Comparison of ENCODE assay signal across 9 cellular contexts in the genomic region with DNA sequence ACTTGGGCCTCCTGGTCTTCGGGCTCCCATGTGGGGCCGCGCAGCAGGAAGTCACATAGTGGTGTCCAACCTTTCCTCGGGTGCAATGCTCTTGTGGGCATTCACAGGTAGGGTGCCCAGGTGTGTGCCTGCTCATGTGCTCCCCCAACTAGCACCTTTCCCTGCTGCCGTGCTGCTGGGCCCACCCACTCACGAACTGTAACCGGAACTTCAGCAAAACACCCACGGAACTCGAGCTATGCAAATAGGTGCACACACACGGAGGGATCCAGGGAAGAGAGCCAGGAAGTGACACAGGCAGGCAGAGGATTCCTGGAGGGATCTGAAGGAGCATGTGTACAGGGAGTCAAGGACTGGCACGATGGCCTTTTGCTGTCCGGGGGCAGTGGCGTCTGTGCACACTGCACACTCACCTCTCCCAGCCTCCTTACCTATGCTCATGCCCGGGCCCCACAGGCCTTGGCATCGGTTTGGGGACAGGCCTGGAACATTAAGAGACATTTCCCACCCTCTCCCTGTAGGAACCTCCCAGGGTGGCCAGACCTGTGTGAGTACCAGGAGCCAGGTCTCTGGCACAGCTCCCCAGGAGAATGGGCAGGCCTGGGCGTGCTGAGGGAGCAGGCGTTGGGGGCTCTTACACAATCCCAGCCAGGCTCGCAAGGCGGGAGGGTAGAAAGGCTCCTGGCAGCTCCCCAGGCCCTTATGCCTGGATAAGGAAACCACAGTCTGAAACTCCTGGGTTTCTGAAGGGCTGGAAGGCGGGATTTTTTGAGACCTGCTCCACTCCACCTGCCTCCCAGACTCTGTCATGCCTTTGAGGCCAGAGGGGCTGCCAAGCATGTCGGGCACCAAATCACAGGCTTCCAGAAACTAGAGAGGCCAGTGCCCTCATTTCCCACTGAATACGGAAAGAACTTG. TPM values are rescaled to one million over a fixed set of nuclear protein-coding genes. Genes with fewer than 3 reads are reported as not detected.
DNase-seq lines count a peak whose midpoint lies in the region; ATAC-seq and TF ChIP-seq lines count a peak whose summit lies in the region.
"Had no signal": no experiment of that assay in that cellular context is flagged by ENCODE, and none has a peak within 500 bp of the region (broad histone marks: within the 10 kb centered on the region; RNA-seq: fewer than 3 reads in every experiment).

No MANE protein-coding gene starts in this region.

- peaks cover 7% of the 10 kb centered on the region for H3K4me1 ChIP-seq in ovary (ENCODE audit: insufficient read depth)

- peaks cover 16% of the 10 kb centered on the region for H3K4me1 Mint-ChIP-seq in activated CD8-positive, alpha-beta T cell treated with anti-CD3 and anti-CD28 coated beads, Interleukin-2, amount 10 ng/mL, durations not matched to agents 7 days and 5 days (ENCODE audit: low read depth)

- H3K4me3 Mint-ChIP-seq in activated CD8-positive, alpha-beta T cell treated with anti-CD3 and anti-CD28 coated beads, Interleukin-2, amount 10 ng/mL, durations not matched to agents 7 days and 5 days = no peak overlapping the region

- ATAC-seq in activated CD8-positive, alpha-beta T cell treated with anti-CD3 and anti-CD28 coated beads, Interleukin-2, amount 10 ng/mL, durations not matched to agents 7 days and 5 days = no peak

- H3K27me3 Mint-ChIP-seq in activated CD8-positive, alpha-beta T cell treated with anti-CD3 and anti-CD28 coated beads, Interleukin-2, amount 10 ng/mL, durations not matched to agents 7 days and 5 days (ENCODE audit: low read depth) = no peaks in the 10 kb centered on the region

- H3K4me3 ChIP-seq in H7 (ENCODE audit: insufficient read depth, low read depth, low read length) = no peak overlapping the region
- no peak overlapping the region for H3K4me3 ChIP-seq in ovary

- no peak overlapping the region for H3K27ac Mint-ChIP-seq in activated CD8-positive, alpha-beta T cell treated with anti-CD3 and anti-CD28 coated beads, Interleukin-2, amount 10 ng/mL, durations not matched to agents 7 days and 5 days

- H3K27ac ChIP-seq in ovary = peak overlapping the region in 1 of 2 donors; percentile 35

- POLR2A ChIA-PET in activated CD8-positive, alpha-beta T cell treated with anti-CD3 and anti-CD28 coated beads, Interleukin-2, amount 10 ng/mL, durations not matched to agents 7 days and 5 days (lab: Charles Lee) = interaction anchor here (1.3 to 1.5 kb wide), 2 partner anchors 10 to 88 kb away, joined by 3 read pairs; no protein-coding TSS in a partner anchor

- CTCF ChIA-PET in activated CD8-positive, alpha-beta T cell treated with anti-CD3 and anti-CD28 coated beads, Interleukin-2, amount 10 ng/mL, durations not matched to agents 7 days and 5 days (lab: Charles Lee) = interaction anchor here (0.7 to 9.7 kb wide), 4 partner anchors 14 to 1332 kb away, joined by 3 to 139 read pairs (median 42); no protein-coding TSS in a partner anchor

- peaks cover 10% of the 10 kb centered on the region for H3K36me3 Mint-ChIP-seq in activated CD8-positive, alpha-beta T cell treated with anti-CD3 and anti-CD28 coated beads, Interleukin-2, amount 10 ng/mL, durations not matched to agents 7 days and 5 days (ENCODE audit: low read depth)

- intact Hi-C loops in ovary (cut with DNase I) = no loop called here

- peak; percentile 57 for DNase-seq in H7
- peak; percentile 19 for DNase-seq in NCI-H526 treated with DMSO at 0.1 percent for 48 hours (lab: John Stamatoyannopoulos, UW)
- peak; percentile 72 for DNase-seq in fibroblast of gingiva (ENCODE audit: low read depth)
- peak; percentile 69 to 88 (median 84) for DNase-seq in ovary
- no peak for DNase-seq in GDM1 (lab: John Stamatoyannopoulos, UW)
- DNase-seq in DMS114 treated with DMSO at 0.1 percent for 48 hours (lab: John Stamatoyannopoulos, UW; ENCODE audit: unreplicated experiment) = no peak
- DNase-seq in NCI-H2081 treated with DMSO at 0.1 percent for 48 hours (lab: John Stamatoyannopoulos, UW) = no peak
- DNase-seq in activated CD8-positive, alpha-beta T cell treated with anti-CD3 and anti-CD28 coated beads, Interleukin-2, amount 10 ng/mL, durations not matched to agents 7 days and 5 days = no peak
- DNase-seq: NCI-H1930 had no signal

- TF ChIP-seq CTCF in ovary (IDR thresholded peaks at IDR 0.05) = no peak

- no peaks in the 10 kb centered on the region for H3K9me3 Mint-ChIP-seq in activated CD8-positive, alpha-beta T cell treated with anti-CD3 and anti-CD28 coated beads, Interleukin-2, amount 10 ng/mL, durations not matched to agents 7 days and 5 days (ENCODE audit: insufficient read depth)

- no peaks in the 10 kb centered on the region; the same call in none of the 2 replicates for H3K36me3 ChIP-seq in H7 (replicated peaks; ENCODE audit: control insufficient read depth, insufficient read depth, low read length)
- H3K36me3 ChIP-seq in ovary = no peaks in the 10 kb centered on the region

- no peak for TF ChIP-seq EP300 in ovary (IDR thresholded peaks at IDR 0.05)

- H3K27me3 ChIP-seq in H7 (ENCODE audit: control insufficient read depth, insufficient read depth, low read length) (no peaks in the 10 kb centered on the region), ovary (no peaks in the 10 kb centered on the region)

- TF ChIP-seq POLR2A in ovary (IDR thresholded peaks at IDR 0.05) = no peak

- WGBS in ovary, 3 donors = 46 to 50% (median 48%) methylated on average over 22 of the region's 22 CpGs

- H3K9me3 ChIP-seq in ovary = no peaks in the 10 kb centered on the region

RNA-seq across cellular contexts. Expression of a gene that starts 6.6 kb away (rescaled TPM):
- total RNA-seq in H7 (2014; rRNA removed; shearing (Covaris generic)) = 2,153 and 2,302 TPM in 2 replicates
- 1,000 to 10,000 TPM in 2 of 7 donors, 100 to 1,000 TPM in 5; 755 to 1,301 (median 902) TPM for total RNA-seq in ovary
- polyA plus RNA-seq in ovary = 1,000 to 10,000 TPM; 1,827 to 1,991 TPM
- total RNA-seq in activated CD8-positive, alpha-beta T cell treated with anti-CD3 and anti-CD28 coated beads, Interleukin-2, amount 10 ng/mL, durations not matched to agents 7 days and 5 days = 1,000 to 10,000 TPM; 1,769 to 1,842 TPM

Comparison
In these comparisons a context has a peak if more than half of its experiments do, and no peak if none do; other contexts are left out.
1. DNase-seq: peak in H7 (single experiment), NCI-H526 treated with DMSO at 0.1 percent for 48 hours (single experiment), fibroblast of gingiva (single experiment) and ovary (5 of 5); none in GDM1 (single experiment), DMS114 treated with DMSO at 0.1 percent for 48 hours (single experiment), NCI-H2081 treated with DMSO at 0.1 percent for 48 hours (single experiment) and activated CD8-positive, alpha-beta T cell treated with anti-CD3 and anti-CD28 coated beads, Interleukin-2, amount 10 ng/mL, durations not matched to agents 7 days and 5 days (single experiment).